Comparison of ENCODE assay signal across 14 cellular contexts in genomic region chr5:14157494-14157782, GRCh38. TPM values are rescaled to one million over a fixed set of nuclear protein-coding genes. Genes with fewer than 3 reads are reported as not detected.
DNase-seq lines count a peak whose midpoint lies in the region; ATAC-seq and TF ChIP-seq lines count a peak whose summit lies in the region.
"Had no signal": no experiment of that assay in that cellular context is flagged by ENCODE, and none has a peak within 500 bp of the region (broad histone marks: within the 10 kb centered on the region; RNA-seq: fewer than 3 reads in every experiment).

No MANE protein-coding gene starts in this region.

- no peaks in the 10 kb centered on the region for H3K9me2 ChIP-seq in PC-9 (ENCODE audit: insufficient read depth)

- H2AFZ ChIP-seq in ACC112 (ENCODE audit: low read length, unreplicated experiment) (no peak overlapping the region), PC-9 (no peak overlapping the region), neural progenitor cell (replicated peaks) (no peak overlapping the region)

- TF ChIP-seq CTCF in PC-9 (conservative IDR thresholded peaks at IDR 0.05) (no peak), neural progenitor cell (IDR thresholded peaks at IDR 0.05) (no peak)

- H3K9ac ChIP-seq in neural progenitor cell = no peak overlapping the region

- no peak for ATAC-seq in GM18517 (IDR thresholded peaks at IDR 0.05; ENCODE audit: unreplicated experiment)
- ATAC-seq: activated CD8-positive, alpha-beta memory T cell treated with anti-CD3 and anti-CD28 coated beads, Interleukin-2, amount 10 ng/mL, durations not matched to agents 7 days and 5 days; left lobe of liver; natural killer cell; right lobe of liver had no signal

- H3K4me3 ChIP-seq in ACC112 (ENCODE audit: low read depth, low read length) (peak overlapping the region; percentile 70; the same call in 1 of the 2 replicates), PC-9 (peak overlapping the region; percentile 45; the same call in 1 of the 2 replicates), neural progenitor cell (no peak overlapping the region)
- H3K4me3 ChIP-seq: right lobe of liver had no signal

- DNase-seq in PC-9 (no peak), neural progenitor cell (ENCODE audit: low spot score) (no peak), NCI-H2081 treated with DMSO at 0.1 percent for 48 hours (lab: John Stamatoyannopoulos, UW) (no peak), germinal center (ENCODE audit: low spot score) (no peak)
- DNase-seq in stimulated activated CD4-positive, alpha-beta T cell treated with anti-CD3 and anti-CD28 coated beads, Interleukin-4, amount 100 ng/mL, for 1 hour = no peak
- DNase-seq: activated CD8-positive, alpha-beta memory T cell treated with anti-CD3 and anti-CD28 coated beads, Interleukin-2, amount 10 ng/mL, durations not matched to agents 7 days and 5 days; DMS 273 treated with DMSO at 0.1 percent for 48 hours; natural killer cell; right lobe of liver had no signal

- H3K4me1 ChIP-seq in ACC112 (ENCODE audit: control insufficient read depth, insufficient read depth, low read length, unreplicated experiment) = peaks cover 68% of the 10 kb centered on the region
- H3K4me1 ChIP-seq in PC-9 (replicated peaks; ENCODE audit: insufficient read depth) = peaks cover 76% of the 10 kb centered on the region
- H3K4me1 ChIP-seq in neural progenitor cell = peaks cover 39% of the 10 kb centered on the region

- H3K27ac ChIP-seq in ACC112 (ENCODE audit: low read depth, low read length) = peak overlapping the region; percentile 96
- H3K27ac ChIP-seq in PC-9 = peak overlapping the region; percentile 87
- H3K27ac ChIP-seq in neural progenitor cell = no peak overlapping the region
- H3K27ac ChIP-seq: right lobe of liver had no signal

- H3K27me3 Mint-ChIP-seq in dendritic cell treated with granulocyte-macrophage colony-stimulating factor and Interleukin-4, amounts not matched to agents 40 ng/mL and 50 ng/mL, for 4 days = no peaks in the 10 kb centered on the region
- no peaks in the 10 kb centered on the region for H3K27me3 Mint-ChIP-seq in neural progenitor cell (ENCODE audit: insufficient read depth, low read depth)

- H3K79me2 ChIP-seq in ACC112 (ENCODE audit: control insufficient read depth, insufficient read depth, low read length, unreplicated experiment) = peaks cover 95% of the 10 kb centered on the region
- peaks cover 95% of the 10 kb centered on the region for H3K79me2 ChIP-seq in PC-9 (ENCODE audit: low read depth)
- H3K79me2 ChIP-seq in neural progenitor cell (ENCODE audit: low read depth) = peaks cover 100% of the 10 kb centered on the region

- peaks cover 57% of the 10 kb centered on the region for H3F3A ChIP-seq in PC-9 (ENCODE audit: insufficient read depth, low read depth)
- peaks cover 8% of the 10 kb centered on the region for H3F3A ChIP-seq in neural progenitor cell (ENCODE audit: low read depth)

- POLR2A ChIA-PET in PC-9 (lab: Charles Lee; ENCODE audit: unreplicated experiment) = interaction anchor here (0.7 to 2.5 kb wide), 8 partner anchors 8 to 121 kb away, joined by 4 to 45 read pairs (median 10); no protein-coding TSS in a partner anchor

- H3K27me3 ChIP-seq in ACC112 (ENCODE audit: insufficient read depth, low read length) (no peaks in the 10 kb centered on the region), PC-9 (ENCODE audit: insufficient read depth, low read depth) (no peaks in the 10 kb centered on the region), neural progenitor cell (no peaks in the 10 kb centered on the region)
- H3K27me3 ChIP-seq: right lobe of liver had no signal

- H3K4me2 ChIP-seq in PC-9 (peak overlapping the region; percentile 82), neural progenitor cell (no peak overlapping the region)

- H3K36me3 ChIP-seq in ACC112 (ENCODE audit: insufficient read depth, low read length) (peaks cover 5% of the 10 kb centered on the region; the same call in 1 of the 2 replicates), PC-9 (ENCODE audit: low read depth) (no peaks in the 10 kb centered on the region; the same call in 1 of the 2 replicates), neural progenitor cell (no peaks in the 10 kb centered on the region)
- H3K36me3 ChIP-seq: right lobe of liver had no signal

- H3K36me3 Mint-ChIP-seq in dendritic cell treated with granulocyte-macrophage colony-stimulating factor and Interleukin-4, amounts not matched to agents 40 ng/mL and 50 ng/mL, for 4 days (ENCODE audit: low read depth) = peaks cover 6% of the 10 kb centered on the region
- peaks cover 26% of the 10 kb centered on the region for H3K36me3 Mint-ChIP-seq in neural progenitor cell
- H3K36me3 Mint-ChIP-seq: activated CD8-positive, alpha-beta memory T cell treated with anti-CD3 and anti-CD28 coated beads, Interleukin-2, amount 10 ng/mL, durations not matched to agents 7 days and 5 days; activated naive CD8-positive, alpha-beta T cell; natural killer cell had no signal

- intact Hi-C loops in PC-9 (cut with micrococcal nuclease; ENCODE audit: unreplicated experiment) = loop anchor here (2.0 to 5.0 kb wide), 2 partner anchors 69 to 250 kb away; no protein-coding TSS in a partner anchor
- intact Hi-C loops in dendritic cell treated with granulocyte-macrophage colony-stimulating factor and Interleukin-4, amounts not matched to agents 40 ng/mL and 50 ng/mL, for 4 days (cut with micrococcal nuclease) = no loop called here

- peak overlapping the region; percentile 20 for H3K27ac Mint-ChIP-seq in dendritic cell treated with granulocyte-macrophage colony-stimulating factor and Interleukin-4, amounts not matched to agents 40 ng/mL and 50 ng/mL, for 4 days
- H3K27ac Mint-ChIP-seq in neural progenitor cell = no peak overlapping the region
- H3K27ac Mint-ChIP-seq: activated CD8-positive, alpha-beta memory T cell treated with anti-CD3 and anti-CD28 coated beads, Interleukin-2, amount 10 ng/mL, durations not matched to agents 7 days and 5 days; activated naive CD8-positive, alpha-beta T cell; natural killer cell had no signal

- H3K4me1 Mint-ChIP-seq in dendritic cell treated with granulocyte-macrophage colony-stimulating factor and Interleukin-4, amounts not matched to agents 40 ng/mL and 50 ng/mL, for 4 days (ENCODE audit: low read depth) = peaks cover 16% of the 10 kb centered on the region
- H3K4me1 Mint-ChIP-seq in neural progenitor cell = peaks cover 38% of the 10 kb centered on the region
- H3K4me1 Mint-ChIP-seq: activated CD8-positive, alpha-beta memory T cell treated with anti-CD3 and anti-CD28 coated beads, Interleukin-2, amount 10 ng/mL, durations not matched to agents 7 days and 5 days had no signal

- BruUV-seq in PC-9 (replicated peaks; lab: Mats Ljungman, UMichigan) = no TSS peak

- no peaks in the 10 kb centered on the region for H3K9me3 Mint-ChIP-seq in dendritic cell treated with granulocyte-macrophage colony-stimulating factor and Interleukin-4, amounts not matched to agents 40 ng/mL and 50 ng/mL, for 4 days
- H3K9me3 Mint-ChIP-seq in neural progenitor cell = peaks cover 24% of the 10 kb centered on the region
- H3K9me3 Mint-ChIP-seq: natural killer cell had no signal

- H4K20me1 ChIP-seq in PC-9 (ENCODE audit: insufficient read depth) (peaks cover 30% of the 10 kb centered on the region), neural progenitor cell (ENCODE audit: low read depth) (peaks cover 87% of the 10 kb centered on the region)

- no peaks in the 10 kb centered on the region for H3K9me3 ChIP-seq in PC-9 (ENCODE audit: insufficient read depth, low read depth)
- H3K9me3 ChIP-seq in neural progenitor cell (ENCODE audit: low read depth) = no peaks in the 10 kb centered on the region
- H3K9me3 ChIP-seq: right lobe of liver had no signal

- no peak overlapping the region for H3K4me3 Mint-ChIP-seq in dendritic cell treated with granulocyte-macrophage colony-stimulating factor and Interleukin-4, amounts not matched to agents 40 ng/mL and 50 ng/mL, for 4 days
- H3K4me3 Mint-ChIP-seq in neural progenitor cell = peak overlapping the region; percentile 3
- H3K4me3 Mint-ChIP-seq: activated CD8-positive, alpha-beta memory T cell treated with anti-CD3 and anti-CD28 coated beads, Interleukin-2, amount 10 ng/mL, durations not matched to agents 7 days and 5 days; activated naive CD8-positive, alpha-beta T cell; natural killer cell had no signal

- CTCF ChIA-PET in PC-9 (lab: Charles Lee) = interaction anchor here (0.8 to 1.6 kb wide), 2 partner anchors 12 to 25 kb away, joined by 3 to 5 read pairs; no protein-coding TSS in a partner anchor

RNA-seq across cellular contexts. Expression of gene TRIO, which starts 14.3 kb away (rescaled TPM):
- total RNA-seq in PC-9 (2021) (596 and 756 TPM in 2 replicates), neural progenitor cell (ENCODE audit: low replicate concordance) (76.3 and 84.7 TPM in 2 replicates)
